In the genomic region with DNA sequence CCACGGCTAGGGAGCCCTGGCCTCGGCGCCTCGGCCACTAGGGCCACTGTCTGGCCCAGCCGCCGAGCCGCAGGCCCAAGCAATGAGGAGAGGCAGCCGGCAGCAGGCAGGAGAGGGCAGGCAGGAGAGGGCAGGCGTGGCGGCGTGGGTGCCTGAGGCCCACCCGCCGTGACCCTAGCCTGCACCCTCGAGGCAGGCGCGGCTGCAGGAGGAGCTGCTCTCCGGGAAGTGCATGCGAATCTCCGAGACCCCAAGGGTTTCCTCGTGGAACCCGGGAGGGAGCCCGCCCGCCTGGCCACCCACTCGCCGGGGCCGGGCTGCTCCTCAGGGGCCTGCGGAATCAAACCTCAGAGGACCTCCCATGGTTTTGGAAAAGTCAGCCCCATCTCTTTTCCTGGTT, we compare ENCODE assay signal across 17 cellular contexts. TPM values are rescaled to one million over a fixed set of nuclear protein-coding genes. Genes with fewer than 3 reads are reported as not detected.
DNase-seq lines count a peak whose midpoint lies in the region; ATAC-seq and TF ChIP-seq lines count a peak whose summit lies in the region.
"Had no signal": no experiment of that assay in that cellular context is flagged by ENCODE, and none has a peak within 500 bp of the region (broad histone marks: within the 10 kb centered on the region; RNA-seq: fewer than 3 reads in every experiment).

No MANE protein-coding gene starts in this region.

- H3K9ac ChIP-seq in BLaER1 = no peak overlapping the region
- H3K9ac ChIP-seq in MM.1S (ENCODE audit: low read length) = no peak overlapping the region
- H3K9ac ChIP-seq in endodermal cell (ENCODE audit: extremely low read depth, low read length, poor library complexity, severe bottlenecking) = no peak overlapping the region

- H3K27me3 ChIP-seq in BLaER1 (peaks cover 5% of the 10 kb centered on the region; the same call in 1 of the 2 replicates), MM.1S (replicated peaks; ENCODE audit: insufficient read depth, low read length) (peaks cover 23% of the 10 kb centered on the region), esophagus muscularis mucosa (peaks cover 0 to 76% (median 9%) of the 10 kb centered on the region in 4 donors), endodermal cell (ENCODE audit: control insufficient read depth, insufficient read depth, low read length, poor library complexity, severe bottlenecking) (peaks cover 24% of the 10 kb centered on the region)

- H3K4me3 ChIP-seq in BLaER1 (no peak overlapping the region), MM.1S (ENCODE audit: low read length) (no peak overlapping the region), esophagus muscularis mucosa (no peak overlapping the region), endodermal cell (ENCODE audit: low read length) (no peak overlapping the region)

- no peaks in the 10 kb centered on the region for H3K79me2 ChIP-seq in MM.1S (ENCODE audit: low read length)

- intact Hi-C loops in Right ventricle myocardium inferior (cut with DNase I) = no loop called here
- intact Hi-C loops in cardiac septum (cut with DNase I) = no loop called here
- intact Hi-C loops in esophagus muscularis mucosa (cut with DNase I) = no loop called here

- peaks cover 2% of the 10 kb centered on the region for H3K9me3 Mint-ChIP-seq in glutamatergic neuron (ENCODE audit: unreplicated experiment)
- no peaks in the 10 kb centered on the region for H3K9me3 Mint-ChIP-seq in endodermal cell
- H3K9me3 Mint-ChIP-seq: CD8-positive, alpha-beta T cell had no signal

- H4K20me1 ChIP-seq in BLaER1 = no peaks in the 10 kb centered on the region
- no peaks in the 10 kb centered on the region for H4K20me1 ChIP-seq in MM.1S (ENCODE audit: insufficient read depth, low read length)

- H3K36me3 ChIP-seq in BLaER1 = no peaks in the 10 kb centered on the region
- H3K36me3 ChIP-seq in MM.1S (replicated peaks; ENCODE audit: insufficient read depth, low read length) = no peaks in the 10 kb centered on the region
- H3K36me3 ChIP-seq in esophagus muscularis mucosa = no peaks in the 10 kb centered on the region
- H3K36me3 ChIP-seq in endodermal cell (ENCODE audit: control insufficient read depth, insufficient read depth, low read length) = no peaks in the 10 kb centered on the region

- TF ChIP-seq POLR2A in esophagus muscularis mucosa (IDR thresholded peaks at IDR 0.05; ENCODE audit: low read depth) = no peak

- peaks cover 9% of the 10 kb centered on the region for H3K27me3 Mint-ChIP-seq in glutamatergic neuron (ENCODE audit: unreplicated experiment)
- peaks cover 25% of the 10 kb centered on the region for H3K27me3 Mint-ChIP-seq in endodermal cell (ENCODE audit: insufficient read depth)

- H3K4me1 ChIP-seq in BLaER1 (peaks cover 49% of the 10 kb centered on the region), MM.1S (ENCODE audit: low read length) (no peaks in the 10 kb centered on the region), esophagus muscularis mucosa (no peaks in the 10 kb centered on the region), endodermal cell (ENCODE audit: control insufficient read depth, insufficient read depth, low read length) (no peaks in the 10 kb centered on the region)

- H3K9me3 ChIP-seq in BLaER1 (no peaks in the 10 kb centered on the region), MM.1S (replicated peaks; ENCODE audit: insufficient read depth, low read length) (no peaks in the 10 kb centered on the region), esophagus muscularis mucosa (no peaks in the 10 kb centered on the region), endodermal cell (ENCODE audit: control insufficient read depth, low read length) (no peaks in the 10 kb centered on the region)

- no peak for TF ChIP-seq CTCF in MM.1S (IDR thresholded peaks at IDR 0.05; ENCODE audit: low read length)
- no peak for TF ChIP-seq CTCF in glutamatergic neuron (IDR thresholded peaks at IDR 0.05; ENCODE audit: partially characterized antibody, unreplicated experiment)
- no peak for TF ChIP-seq CTCF in esophagus muscularis mucosa (IDR thresholded peaks at IDR 0.05)
- no peak for TF ChIP-seq CTCF in endodermal cell (conservative IDR thresholded peaks at IDR 0.05)

- ATAC-seq in Right ventricle myocardium inferior = no peak
- ATAC-seq: CD8-positive, alpha-beta T cell; HCT116 had no signal

- no CpG with 5 or more reads among the region's 27 CpGs for WGBS in esophagus muscularis mucosa
- WGBS in endodermal cell (ENCODE audit: insufficient coverage in 1 of 2, insufficient read length in 1 of 2), 2 experiments = 80 to 84% methylated on average over 24 to 27 of the region's 27 CpGs

- no peak for TF ChIP-seq EP300 in esophagus muscularis mucosa (IDR thresholded peaks at IDR 0.05)

- H3K27ac Mint-ChIP-seq in glutamatergic neuron (ENCODE audit: unreplicated experiment) = no peak overlapping the region
- no peak overlapping the region for H3K27ac Mint-ChIP-seq in endodermal cell
- H3K27ac Mint-ChIP-seq: CD14-positive monocyte; CD8-positive, alpha-beta T cell had no signal

- H2AFZ ChIP-seq in MM.1S (ENCODE audit: low read length) = no peak overlapping the region

- H3K4me1 Mint-ChIP-seq in glutamatergic neuron (ENCODE audit: low read depth, unreplicated experiment) (no peaks in the 10 kb centered on the region), endodermal cell (no peaks in the 10 kb centered on the region)
- H3K4me1 Mint-ChIP-seq: CD14-positive monocyte had no signal

- H3F3A ChIP-seq in MM.1S (ENCODE audit: insufficient read depth, low read length) = peaks cover 13% of the 10 kb centered on the region; the same call in 1 of the 2 replicates

- no peak overlapping the region for H3K27ac ChIP-seq in BLaER1
- H3K27ac ChIP-seq in MM.1S (ENCODE audit: low read length) = no peak overlapping the region
- H3K27ac ChIP-seq in esophagus muscularis mucosa (replicated peaks in 1 of 4) = no peak overlapping the region
- no peak overlapping the region for H3K27ac ChIP-seq in endodermal cell (ENCODE audit: low read depth, low read length)

- H3K4me3 Mint-ChIP-seq in glutamatergic neuron (ENCODE audit: unreplicated experiment) (no peak overlapping the region), endodermal cell (no peak overlapping the region)
- H3K4me3 Mint-ChIP-seq: CD14-positive monocyte; CD8-positive, alpha-beta T cell had no signal

- DNase-seq in Right ventricle myocardium inferior (ENCODE audit: missing footprints) = peak; percentile 9
- DNase-seq in cardiac septum (ENCODE audit: low spot score) = no peak
- DNase-seq in MM.1S = peak; percentile 3
- DNase-seq in glutamatergic neuron = peak; percentile 13
- DNase-seq in esophagus muscularis mucosa (ENCODE audit: extremely low spot score) = no peak
- DNase-seq in endodermal cell = no peak
- DNase-seq in RKO (ENCODE audit: low spot score) = no peak
- DNase-seq: ACHN, COR-L47, IMR-90 had no signal

- no peaks in the 10 kb centered on the region for H3K9me2 ChIP-seq in MM.1S (replicated peaks; ENCODE audit: insufficient read depth, low read length)

- H3K36me3 Mint-ChIP-seq in glutamatergic neuron (ENCODE audit: unreplicated experiment) = no peaks in the 10 kb centered on the region
- no peaks in the 10 kb centered on the region for H3K36me3 Mint-ChIP-seq in endodermal cell (ENCODE audit: low read depth)
- H3K36me3 Mint-ChIP-seq: CD14-positive monocyte; CD8-positive, alpha-beta T cell had no signal

- H3K4me2 ChIP-seq in BLaER1 = peak overlapping the region; percentile 89
- H3K4me2 ChIP-seq in MM.1S (ENCODE audit: low read depth, low read length) = no peak overlapping the region

RNA-seq across cellular contexts. Expression of gene GRIN1, which starts 9.3 kb away (rescaled TPM):
- not detected for total RNA-seq in Right ventricle myocardium inferior
- total RNA-seq in cardiac septum = not detected
- 5.5 TPM for total RNA-seq in glutamatergic neuron (ENCODE audit: unreplicated experiment)
- total RNA-seq in esophagus muscularis mucosa = under 1 TPM in 3 of 4 donors, not detected in 1; 0.11 to 0.50 (median 0.19) TPM
- total RNA-seq in endodermal cell = under 1 TPM; 0.35 to 0.73 TPM
- polyA plus RNA-seq in endodermal cell (2013, experiment 1 of 2) = 0.04 TPM
- polyA plus RNA-seq in endodermal cell (2013, experiment 2 of 2) = 0.12 TPM
- total RNA-seq: A172; CD8-positive, alpha-beta T cell; H4; IMR-90 had no signal
- polyA plus RNA-seq: CD14-positive monocyte had no signal

RNA-seq across cellular contexts. Expression of gene LRRC26, which starts 21.6 kb away (rescaled TPM):
- total RNA-seq in Right ventricle myocardium inferior (not detected), cardiac septum (not detected), glutamatergic neuron (ENCODE audit: unreplicated experiment) (0.98 TPM), esophagus muscularis mucosa (not detected), endodermal cell (under 1 TPM in 1 of 2 donors, not detected in 1; 0.53 TPM)
- polyA plus RNA-seq in endodermal cell (2013, experiment 1 of 2) = 0.39 TPM
- not detected for polyA plus RNA-seq in endodermal cell (2013, experiment 2 of 2)
- total RNA-seq: A172; CD8-positive, alpha-beta T cell; Daoy; IMR-90 had no signal
- polyA plus RNA-seq: CD14-positive monocyte, IMR-90 had no signal

RNA-seq across cellular contexts. Expression of gene TMEM210, which starts 23.6 kb away (rescaled TPM):
- total RNA-seq in Right ventricle myocardium inferior (not detected), cardiac septum (not detected), glutamatergic neuron (ENCODE audit: unreplicated experiment) (not detected), esophagus muscularis mucosa (not detected), endodermal cell (under 1 TPM in 1 of 2 donors, not detected in 1; 0.62 TPM)
- not detected for polyA plus RNA-seq in endodermal cell (2013, experiment 1 of 2)
- not detected for polyA plus RNA-seq in endodermal cell (2013, experiment 2 of 2)
- total RNA-seq: A172; CD8-positive, alpha-beta T cell; Daoy; H4; IMR-90 had no signal
- polyA plus RNA-seq: CD14-positive monocyte, IMR-90 had no signal

RNA-seq across cellular contexts. Expression of gene DPP7, which starts 33.7 kb away (rescaled TPM):
- 143 TPM for total RNA-seq in Right ventricle myocardium inferior
- total RNA-seq in cardiac septum = 150 TPM
- 30.8 TPM for total RNA-seq in glutamatergic neuron (ENCODE audit: unreplicated experiment)
- total RNA-seq in esophagus muscularis mucosa = 100 to 1,000 TPM in 2 of 4 donors, 10 to 100 TPM in 2; 90.1 to 121 (median 104) TPM
- total RNA-seq in endodermal cell = 10 to 100 TPM; 20.1 to 30.6 TPM
- polyA plus RNA-seq in endodermal cell (2013, experiment 1 of 2) = 28.4 TPM
- polyA plus RNA-seq in endodermal cell (2013, experiment 2 of 2) = 21.6 TPM

RNA-seq across cellular contexts. Expression of gene ANAPC2, which starts 40.1 kb away (rescaled TPM):
- total RNA-seq in Right ventricle myocardium inferior (35.0 TPM), cardiac septum (32.5 TPM), glutamatergic neuron (ENCODE audit: unreplicated experiment) (72.9 TPM), esophagus muscularis mucosa (10 to 100 TPM; 18.7 to 28.7 (median 25.1) TPM), endodermal cell (10 to 100 TPM; 66.5 to 69.2 TPM)
- polyA plus RNA-seq in endodermal cell (2013, experiment 1 of 2) = 40.0 TPM
- polyA plus RNA-seq in endodermal cell (2013, experiment 2 of 2) = 33.2 TPM

Comparison
In these comparisons a context has a peak if more than half of its experiments do, and no peak if none do; other contexts are left out.
1. DNase-seq: peak in Right ventricle myocardium inferior (single experiment), MM.1S (single experiment) and glutamatergic neuron (single experiment); none in cardiac septum (single experiment), esophagus muscularis mucosa (single experiment), endodermal cell (single experiment) and RKO (single experiment).